In the genomic region with DNA sequence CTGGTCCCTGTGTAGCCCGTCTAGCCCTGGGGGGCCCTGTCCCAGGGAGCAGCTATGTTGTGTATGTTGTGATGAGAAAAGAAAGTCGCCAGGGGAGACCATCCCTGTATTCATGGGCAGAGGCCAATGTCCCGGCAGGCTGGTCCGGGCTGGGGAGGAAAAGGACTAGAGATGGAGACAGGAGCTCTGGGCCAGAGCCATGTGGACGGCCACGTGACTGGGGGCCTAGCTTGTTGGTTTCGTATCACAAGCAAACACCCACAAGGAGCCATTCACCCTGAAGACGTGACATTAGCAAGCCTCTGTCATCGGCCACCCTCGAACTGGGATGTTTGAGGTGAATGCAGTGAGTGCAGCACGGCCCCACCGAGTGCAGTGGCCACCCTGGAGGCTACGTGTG, we compare ENCODE assay signal across 20 cellular contexts. TPM values are rescaled to one million over a fixed set of nuclear protein-coding genes. Genes with fewer than 3 reads are reported as not detected.
DNase-seq lines count a peak whose midpoint lies in the region; ATAC-seq, FAIRE-seq and TF ChIP-seq lines count a peak whose summit lies in the region.
"Had no signal": no experiment of that assay in that cellular context is flagged by ENCODE, and none has a peak within 500 bp of the region (broad histone marks: within the 10 kb centered on the region; RNA-seq: fewer than 3 reads in every experiment).

No MANE protein-coding gene starts in this region.

- no peaks in the 10 kb centered on the region for H3K79me1 ChIP-seq in neuronal stem cell (ENCODE audit: low read depth, low read length)

- intact Hi-C loops in HepG2 (cut with micrococcal nuclease; ENCODE audit: unreplicated experiment) (no loop called here), right lobe of liver (cut with DNase I) (no loop called here), GM12878 (cut with micrococcal nuclease; ENCODE audit: unreplicated experiment) (no loop called here)

- SMC1A ChIA-PET in GM12878 (lab: Charles Lee; ENCODE audit: uncharacterized antibody, unreplicated experiment), result no interaction called here

- peaks cover 38% of the 10 kb centered on the region for H3K4me1 ChIP-seq in HepG2 (ENCODE audit: insufficient read depth, low read length)
- peaks cover 0 to 9% (median 0%) of the 10 kb centered on the region in 4 donors for H3K4me1 ChIP-seq in right lobe of liver
- no peaks in the 10 kb centered on the region for H3K4me1 ChIP-seq in GM12878 (ENCODE audit: control insufficient read depth, insufficient read depth, low read length)
- H3K4me1 ChIP-seq in neuronal stem cell (ENCODE audit: control insufficient read depth in 2 of 2, insufficient read depth in 1 of 2, low read depth in 1 of 2, low read length in 2 of 2), result peaks cover 26 to 32% of the 10 kb centered on the region in 2 donors
- H3K4me1 ChIP-seq: HAP-1 had no signal

- no peak overlapping the region for H3K4ac ChIP-seq in neuronal stem cell (ENCODE audit: low read length)

- H2BK120ac ChIP-seq in neuronal stem cell (ENCODE audit: low read depth, low read length), result no peak overlapping the region

- RAD21 ChIA-PET in GM12878 (lab: Charles Lee; ENCODE audit: unreplicated experiment), result no interaction called here

- H2BK12ac ChIP-seq in neuronal stem cell (ENCODE audit: low read length), result peak overlapping the region; percentile 22

- no peak for TF ChIP-seq POLR2A in HepG2 (IDR thresholded peaks at IDR 0.05; ENCODE audit: insufficient read depth in 1 of 2, low read depth in 2 of 2, low read length in 2 of 2)
- no peak for TF ChIP-seq POLR2A in right lobe of liver (IDR thresholded peaks at IDR 0.05)
- TF ChIP-seq POLR2A in GM12878 (IDR thresholded peaks at IDR 0.05; ENCODE audit: low read depth, low read length), result no peak

- no peak overlapping the region for H3K27ac ChIP-seq in HepG2 (ENCODE audit: extremely low read length, insufficient read depth, low read length)
- no peak overlapping the region for H3K27ac ChIP-seq in right lobe of liver
- no peak overlapping the region for H3K27ac ChIP-seq in GM12878 (ENCODE audit: control insufficient read depth, insufficient read depth)
- no peak overlapping the region for H3K27ac ChIP-seq in neuronal stem cell (replicated peaks; ENCODE audit: low read length)
- H3K27ac ChIP-seq: C4-2B had no signal

- FAIRE-seq in HepG2 (lab: Jason Lieb, UNC) (no peak), GM12878 (lab: Jason Lieb, UNC) (no peak)
- FAIRE-seq: G401.6, H54 had no signal

- POLR2A ChIA-PET in HepG2 (lab: Yijun Ruan, JAX) (no interaction called here), GM12878 (lab: Charles Lee) (no interaction called here)

- peak overlapping the region; percentile 56 for H3K14ac ChIP-seq in neuronal stem cell (ENCODE audit: low read length)

- in situ Hi-C loops in HepG2 (cut with HindIII; ENCODE audit: extremely low pct_ligation_motif_present, low pct_unique_long_range_greater_than_20kb), result no loop called here
- in situ Hi-C loops in GM12878 (cut with MboI), result no loop called here

- H2AK5ac ChIP-seq in neuronal stem cell (ENCODE audit: low read depth, low read length), result no peak overlapping the region

- H3K79me2 ChIP-seq in HepG2 (ENCODE audit: insufficient read depth, low read length) (no peaks in the 10 kb centered on the region), GM12878 (ENCODE audit: control insufficient read depth, insufficient read depth, low read length) (no peaks in the 10 kb centered on the region)

- no peak overlapping the region for H4K91ac ChIP-seq in neuronal stem cell (ENCODE audit: low read depth, low read length, poor library complexity)

- H3K4me2 ChIP-seq in HepG2 (ENCODE audit: low read depth, low read length) (no peak overlapping the region), GM12878 (ENCODE audit: control insufficient read depth, insufficient read depth) (no peak overlapping the region), neuronal stem cell (ENCODE audit: insufficient read depth, low read length, poor library complexity, severe bottlenecking) (no peak overlapping the region)
- H3K4me2 ChIP-seq: GM23338 had no signal

- TF ChIP-seq RAD21 in HepG2 (CRISPR knock-in tag; IDR thresholded peaks at IDR 0.05) (no peak), GM12878 (IDR thresholded peaks at IDR 0.05; ENCODE audit: insufficient read depth, low read depth, low read length) (no peak)

- H3K9ac ChIP-seq in HepG2 (ENCODE audit: insufficient read depth, low read depth, low read length), result no peak overlapping the region
- H3K9ac ChIP-seq in GM12878 (ENCODE audit: control insufficient read depth, insufficient read depth, low read length), result no peak overlapping the region
- peak overlapping the region; percentile 53 for H3K9ac ChIP-seq in neuronal stem cell (ENCODE audit: low read depth, low read length, poor library complexity)

- no peak overlapping the region for H2AFZ ChIP-seq in HepG2 (ENCODE audit: low read length)
- H2AFZ ChIP-seq in GM12878 (ENCODE audit: control insufficient read depth, low read depth, low read length), result no peak overlapping the region
- no peak overlapping the region for H2AFZ ChIP-seq in neuronal stem cell (ENCODE audit: low read length)
- H2AFZ ChIP-seq: GM23338 had no signal

- ATAC-seq in HepG2, result no peak
- no peak for ATAC-seq in right lobe of liver
- no peak for ATAC-seq in GM12878
- ATAC-seq: CD8-positive, alpha-beta T cell; GM23338 had no signal

- peaks cover 62 to 92% of the 10 kb centered on the region in 2 experiments for H3K27me3 ChIP-seq in HepG2 (ENCODE audit: control insufficient read depth in 1 of 2, insufficient read depth in 2 of 2, low read length in 2 of 2)
- H3K27me3 ChIP-seq in right lobe of liver, result peaks cover 0 to 7% of the 10 kb centered on the region in 2 donors
- H3K27me3 ChIP-seq in GM12878 (replicated peaks in 1 of 2; ENCODE audit: control insufficient read depth in 2 of 2, insufficient read depth in 2 of 2, low read length in 1 of 2), result peaks cover 1 to 10% of the 10 kb centered on the region in 2 experiments; a peak in 3 of 4 replicates
- H3K27me3 ChIP-seq in neuronal stem cell (ENCODE audit: control insufficient read depth in 3 of 3, insufficient read depth in 3 of 3, low read depth in 1 of 3, low read length in 3 of 3), result peaks cover 7 to 91% (median 33%) of the 10 kb centered on the region in 3 experiments

- 17% methylated on average over 8 of the region's 13 CpGs for WGBS in HepG2 (ENCODE audit: low lambda C conversion rate)
- 40% methylated on average over 2 of the region's 13 CpGs for WGBS in right lobe of liver (ENCODE audit: insufficient coverage, low coverage, low lambda C conversion rate, missing lambda C conversion rate)
- WGBS in GM12878 (ENCODE audit: insufficient coverage, insufficient replicate concordance, low lambda C conversion rate, missing lambda C conversion rate), result 18% methylated on average over 13 of the region's 13 CpGs
- WGBS in neuronal stem cell (ENCODE audit: extremely low coverage in 2 of 2, insufficient read length in 2 of 2, insufficient replicate concordance in 1 of 2), 2 donors, result no CpG with 5 or more reads among the region's 13 CpGs

- no peak overlapping the region for H4K8ac ChIP-seq in neuronal stem cell (ENCODE audit: low read depth, low read length)

- no peaks in the 10 kb centered on the region for H3K9me3 ChIP-seq in HepG2 (ENCODE audit: low read length)
- no peaks in the 10 kb centered on the region for H3K9me3 ChIP-seq in right lobe of liver
- H3K9me3 ChIP-seq in GM12878 (replicated peaks; ENCODE audit: control insufficient read depth, insufficient read depth, low read length), result no peaks in the 10 kb centered on the region
- peaks cover 0 to 2% of the 10 kb centered on the region in 2 donors for H3K9me3 ChIP-seq in neuronal stem cell (replicated peaks in 1 of 2; ENCODE audit: control insufficient read depth in 2 of 2, insufficient read depth in 1 of 2, low read depth in 1 of 2, low read length in 2 of 2)
- H3K9me3 ChIP-seq: HAP-1 had no signal

- H3K4me3 ChIP-seq in HepG2 (replicated peaks in 1 of 3; ENCODE audit: insufficient read depth in 1 of 3, low read depth in 2 of 3, low read length in 3 of 3) (no peak overlapping the region), right lobe of liver (no peak overlapping the region), GM12878 (no peak overlapping the region), neuronal stem cell (ENCODE audit: low read length in 2 of 2) (no peak overlapping the region)
- H3K4me3 ChIP-seq: GM23338, HAP-1 had no signal

- peak overlapping the region; percentile 57 for H3K18ac ChIP-seq in neuronal stem cell (ENCODE audit: low read length)

- peak overlapping the region; percentile 65 for H3K23ac ChIP-seq in neuronal stem cell (ENCODE audit: low read depth, low read length, poor library complexity)

- no peaks in the 10 kb centered on the region for H3K36me3 ChIP-seq in HepG2 (replicated peaks in 1 of 2; ENCODE audit: control insufficient read depth in 1 of 2, insufficient read depth in 2 of 2, low read length in 2 of 2)
- no peaks in the 10 kb centered on the region for H3K36me3 ChIP-seq in right lobe of liver
- no peaks in the 10 kb centered on the region for H3K36me3 ChIP-seq in GM12878 (ENCODE audit: control insufficient read depth in 2 of 2, insufficient read depth in 2 of 2, low read length in 1 of 2)
- no peaks in the 10 kb centered on the region for H3K36me3 ChIP-seq in neuronal stem cell (replicated peaks in 1 of 2; ENCODE audit: control insufficient read depth in 2 of 2, insufficient read depth in 2 of 2, low read length in 2 of 2)
- H3K36me3 ChIP-seq: HAP-1 had no signal

- DNase-seq in HepG2 (ENCODE audit: low spot score) (no peak), right lobe of liver (no peak), GM12878 (ENCODE audit: low read depth, low spot score) (no peak), neuronal stem cell (ENCODE audit: low spot score) (no peak), GM19238 (ENCODE audit: insufficient read length, low spot score) (no peak)
- no peak for DNase-seq in stimulated activated CD4-positive, alpha-beta T cell treated with anti-CD3 and anti-CD28 coated beads, Interleukin-4, amount 100 ng/mL, for 4 hours
- DNase-seq: 8988T; Caco-2; CD4-positive, CD25-positive, alpha-beta regulatory T cell; CD8-positive, alpha-beta T cell; DMS153; DND-41; HFFc6 had no signal

- H2BK15ac ChIP-seq in neuronal stem cell (ENCODE audit: low read length), result no peak overlapping the region

- CTCF ChIA-PET in HepG2 (lab: Yijun Ruan, JAX; ENCODE audit: low intra/inter-chr PET ratio, low total read pairs), result no interaction called here
- CTCF ChIA-PET in GM12878 (lab: Yijun Ruan, JAX), result no interaction called here

- TF ChIP-seq EP300 in HepG2 (IDR thresholded peaks at IDR 0.05; ENCODE audit: low read depth in 2 of 2, low read length in 2 of 2) (no peak), HepG2 (CRISPR knock-in tag; IDR thresholded peaks at IDR 0.05; ENCODE audit: borderline replicate concordance) (no peak), GM12878 (IDR thresholded peaks at IDR 0.05; ENCODE audit: borderline replicate concordance in 1 of 2, control insufficient read depth in 1 of 2, low read depth in 2 of 2, low read length in 2 of 2) (no peak)

- H4K20me1 ChIP-seq in HepG2 (ENCODE audit: insufficient read depth, low read length) (peaks cover 33% of the 10 kb centered on the region; the same call in 1 of the 2 replicates), GM12878 (ENCODE audit: control insufficient read depth, insufficient read depth) (no peaks in the 10 kb centered on the region; the same call in 1 of the 2 replicates)

- TF ChIP-seq CTCF in HepG2 (CRISPR knock-in tag; IDR thresholded peaks at IDR 0.05) (no peak), right lobe of liver (IDR thresholded peaks at IDR 0.05) (no peak), GM12878 (IDR thresholded peaks at IDR 0.05 in 2 of 3, conservative IDR thresholded peaks at IDR 0.05 in 1 of 3; ENCODE audit: control insufficient read depth in 2 of 3, extremely low read depth in 1 of 3, insufficient read depth in 1 of 3, low read depth in 3 of 3, low read length in 3 of 3) (no peak)

- no peak overlapping the region for H2BK5ac ChIP-seq in neuronal stem cell (ENCODE audit: low read length)

- BruUV-seq in HepG2 (replicated peaks; lab: Mats Ljungman, UMichigan) (no TSS peak), GM12878 (replicated peaks; lab: Mats Ljungman, UMichigan) (no TSS peak)

RNA-seq across cellular contexts. Expression of gene HRH3, which starts 2.9 kb away (rescaled TPM):
- 0.10 and 0.18 TPM in 2 replicates for total RNA-seq in HepG2 (2016; rRNA removed; fragmentation: Illumina TruSeq; extraction: Trizol)
- total RNA-seq in HepG2 (2016; cell fraction: cytosol; rRNA removed; fragmentation: Illumina TruSeq; extraction: Trizol; ENCODE audit: low read depth), result 0.10 TPM in 1 of 2 replicates, not detected in the other
- total RNA-seq in HepG2 (2016; cell fraction: insoluble cytoplasmic fraction; rRNA removed; fragmentation: Illumina TruSeq; extraction: Trizol), result 0.06 TPM in 1 of 2 replicates, not detected in the other
- total RNA-seq in HepG2 (2016; cell fraction: membrane; rRNA removed; fragmentation: Illumina TruSeq; extraction: Trizol), result 0.12 and 0.14 TPM in 2 replicates
- total RNA-seq in HepG2 (2016; cell fraction: nucleus; rRNA removed; fragmentation: Illumina TruSeq; extraction: Trizol), result not detected in 2 replicates
- polyA plus RNA-seq in HepG2 (2011; rRNA removed), result not detected in 2 replicates
- polyA plus RNA-seq in HepG2 (2011; cell fraction: cytosol; rRNA removed), result not detected in 2 replicates
- not detected in 2 replicates for polyA plus RNA-seq in HepG2 (2011; cell fraction: nucleus; rRNA removed)
- 0.08 TPM in 1 of 2 replicates, not detected in the other for polyA plus RNA-seq in HepG2 (2012)
- 0.08 TPM in 1 of 2 replicates, not detected in the other for polyA plus RNA-seq in HepG2 (2016; cell fraction: cytosol; fragmentation: Illumina TruSeq; extraction: Trizol; ENCODE audit: low read depth)
- 0.34 TPM in 1 of 2 replicates, not detected in the other for polyA plus RNA-seq in HepG2 (2016; cell fraction: insoluble cytoplasmic fraction; fragmentation: Illumina TruSeq; extraction: Trizol; ENCODE audit: low read depth)
- 0.17 TPM in 2 replicates for polyA plus RNA-seq in HepG2 (2016; cell fraction: membrane; fragmentation: Illumina TruSeq; extraction: Trizol; ENCODE audit: low read depth)
- not detected in 2 replicates for polyA plus RNA-seq in HepG2 (2016; cell fraction: nucleus; fragmentation: Illumina TruSeq; extraction: Trizol; ENCODE audit: insufficient read depth, low read depth)
- polyA minus RNA-seq in HepG2 (2011; rRNA and poly(A)+ RNA removed; ENCODE audit: low replicate concordance), result not detected in 2 replicates
- polyA minus RNA-seq in HepG2 (2011; cell fraction: cytosol; rRNA and poly(A)+ RNA removed), result not detected in 2 replicates
- not detected in 2 replicates for polyA minus RNA-seq in HepG2 (2011; cell fraction: nucleus; rRNA and poly(A)+ RNA removed)
- total RNA-seq in right lobe of liver, result not detected
- total RNA-seq in GM12878 (2013; cell fraction: nucleolus; rRNA removed), result not detected in 2 replicates
- not detected in 2 replicates for total RNA-seq in GM12878 (2014; rRNA removed)
- total RNA-seq in GM12878 (2014; rRNA removed; fragmentation: Illumina TruSeq; extraction: Trizol), result not detected in 2 replicates
- not detected in 2 replicates for total RNA-seq in GM12878 (2021)
- not detected for polyA plus RNA-seq in GM12878 (2011; ENCODE audit: low read depth)
- not detected in 2 replicates for polyA plus RNA-seq in GM12878 (2011; rRNA removed)
- not detected in 2 replicates for polyA plus RNA-seq in GM12878 (2011; cell fraction: cytosol; rRNA removed)
- polyA plus RNA-seq in GM12878 (2011; cell fraction: nucleus; rRNA removed), result not detected in 2 replicates
- polyA plus RNA-seq in GM12878 (2012), result 0.04 TPM in 1 of 2 replicates, not detected in the other
- polyA plus RNA-seq in GM12878 (2014; fragmentation: Illumina TruSeq; extraction: Trizol), result not detected in 2 replicates
- polyA plus RNA-seq in GM12878 (2014; fragmentation: Nextera tagmentation; extraction: Ambion mirVana), result not detected
- polyA plus RNA-seq in GM12878 (2014; rRNA removed), result not detected in 2 replicates
- polyA plus RNA-seq in GM12878 (2016; fragmentation: Nextera tagmentation; extraction: Ambion mirVana), result not detected
- not detected in 2 replicates for polyA minus RNA-seq in GM12878 (2011; rRNA and poly(A)+ RNA removed)
- polyA minus RNA-seq in GM12878 (2011; cell fraction: cytosol; rRNA and poly(A)+ RNA removed), result not detected in 2 replicates
- not detected in 2 replicates for polyA minus RNA-seq in GM12878 (2011; cell fraction: nucleus; rRNA and poly(A)+ RNA removed)
- 1.4 TPM for polyA plus RNA-seq in neuronal stem cell (2013, experiment 1 of 2)
- 1.4 TPM for polyA plus RNA-seq in neuronal stem cell (2013, experiment 2 of 2)
- total RNA-seq: A673; Caco-2; CD4-positive, CD25-positive, alpha-beta regulatory T cell; CD8-positive, alpha-beta T cell; HFFc6 had no signal
- polyA plus RNA-seq: BJ; CD4-positive, CD25-positive, alpha-beta regulatory T cell had no signal

RNA-seq across cellular contexts. Expression of gene OSBPL2, which starts 15.3 kb away (rescaled TPM):
- total RNA-seq in HepG2 (2016; rRNA removed; fragmentation: Illumina TruSeq; extraction: Trizol) (37.4 and 41.5 TPM in 2 replicates), right lobe of liver (10 to 100 TPM; 15.6 to 27.8 (median 21.2) TPM), GM12878 (2014; rRNA removed) (16.3 and 17.4 TPM in 2 replicates), GM12878 (2014; rRNA removed; fragmentation: Illumina TruSeq; extraction: Trizol) (12.4 and 13.3 TPM in 2 replicates), GM12878 (2021) (22.3 and 24.1 TPM in 2 replicates)
- 19.3 and 19.7 TPM in 2 replicates for total RNA-seq in HepG2 (2016; cell fraction: cytosol; rRNA removed; fragmentation: Illumina TruSeq; extraction: Trizol; ENCODE audit: low read depth)
- total RNA-seq in HepG2 (2016; cell fraction: insoluble cytoplasmic fraction; rRNA removed; fragmentation: Illumina TruSeq; extraction: Trizol), result 37.3 and 39.8 TPM in 2 replicates
- total RNA-seq in HepG2 (2016; cell fraction: membrane; rRNA removed; fragmentation: Illumina TruSeq; extraction: Trizol), result 18.5 and 19.9 TPM in 2 replicates
- total RNA-seq in HepG2 (2016; cell fraction: nucleus; rRNA removed; fragmentation: Illumina TruSeq; extraction: Trizol), result 31.6 and 31.7 TPM in 2 replicates
- polyA plus RNA-seq in HepG2 (2011; rRNA removed) (18.5 and 20.5 TPM in 2 replicates), GM12878 (2011; rRNA removed) (10.9 and 15.8 TPM in 2 replicates), GM12878 (2014; fragmentation: Illumina TruSeq; extraction: Trizol) (15.0 and 16.4 TPM in 2 replicates), GM12878 (2014; fragmentation: Nextera tagmentation; extraction: Ambion mirVana) (1 to 10 TPM; 2.8 to 4.1 TPM), GM12878 (2014; rRNA removed) (12.7 and 14.4 TPM in 2 replicates), GM12878 (2016; fragmentation: Nextera tagmentation; extraction: Ambion mirVana) (10 to 100 TPM; 13.8 to 15.4 TPM)
- polyA plus RNA-seq in HepG2 (2011; cell fraction: cytosol; rRNA removed), result 11.8 and 12.2 TPM in 2 replicates
- 64.3 and 72.2 TPM in 2 replicates for polyA plus RNA-seq in HepG2 (2011; cell fraction: nucleus; rRNA removed)
- 29.8 and 30.8 TPM in 2 replicates for polyA plus RNA-seq in HepG2 (2012)
- polyA plus RNA-seq in HepG2 (2016; cell fraction: cytosol; fragmentation: Illumina TruSeq; extraction: Trizol; ENCODE audit: low read depth), result 3.5 and 4.8 TPM in 2 replicates
- 31.7 and 35.2 TPM in 2 replicates for polyA plus RNA-seq in HepG2 (2016; cell fraction: insoluble cytoplasmic fraction; fragmentation: Illumina TruSeq; extraction: Trizol; ENCODE audit: low read depth)
- 9.5 and 9.7 TPM in 2 replicates for polyA plus RNA-seq in HepG2 (2016; cell fraction: membrane; fragmentation: Illumina TruSeq; extraction: Trizol; ENCODE audit: low read depth)
- 69.1 and 71.6 TPM in 2 replicates for polyA plus RNA-seq in HepG2 (2016; cell fraction: nucleus; fragmentation: Illumina TruSeq; extraction: Trizol; ENCODE audit: insufficient read depth, low read depth)
- 28.3 and 39.1 TPM in 2 replicates for polyA minus RNA-seq in HepG2 (2011; rRNA and poly(A)+ RNA removed; ENCODE audit: low replicate concordance)
- 11.3 and 14.2 TPM in 2 replicates for polyA minus RNA-seq in HepG2 (2011; cell fraction: cytosol; rRNA and poly(A)+ RNA removed)
- 62.2 and 69.3 TPM in 2 replicates for polyA minus RNA-seq in HepG2 (2011; cell fraction: nucleus; rRNA and poly(A)+ RNA removed)
- 105 and 133 TPM in 2 replicates for total RNA-seq in GM12878 (2013; cell fraction: nucleolus; rRNA removed)
- polyA plus RNA-seq in GM12878 (2011; ENCODE audit: low read depth), result 14.8 TPM
- polyA plus RNA-seq in GM12878 (2011; cell fraction: cytosol; rRNA removed), result 12.0 and 14.6 TPM in 2 replicates
- 67.4 and 67.5 TPM in 2 replicates for polyA plus RNA-seq in GM12878 (2011; cell fraction: nucleus; rRNA removed)
- 20.8 and 23.0 TPM in 2 replicates for polyA plus RNA-seq in GM12878 (2012)
- 66.0 and 206 TPM in 2 replicates for polyA minus RNA-seq in GM12878 (2011; rRNA and poly(A)+ RNA removed)
- polyA minus RNA-seq in GM12878 (2011; cell fraction: cytosol; rRNA and poly(A)+ RNA removed), result 5.5 and 6.5 TPM in 2 replicates
- polyA minus RNA-seq in GM12878 (2011; cell fraction: nucleus; rRNA and poly(A)+ RNA removed), result 27.1 and 49.9 TPM in 2 replicates
- polyA plus RNA-seq in neuronal stem cell (2013, experiment 1 of 2), result 23.2 TPM
- 23.6 TPM for polyA plus RNA-seq in neuronal stem cell (2013, experiment 2 of 2)

RNA-seq across cellular contexts. Expression of gene MTG2, which starts 40.1 kb away (rescaled TPM):
- 31.3 and 37.8 TPM in 2 replicates for total RNA-seq in HepG2 (2016; rRNA removed; fragmentation: Illumina TruSeq; extraction: Trizol)
- total RNA-seq in HepG2 (2016; cell fraction: cytosol; rRNA removed; fragmentation: Illumina TruSeq; extraction: Trizol; ENCODE audit: low read depth), result 14.9 and 15.3 TPM in 2 replicates
- 30.0 and 35.2 TPM in 2 replicates for total RNA-seq in HepG2 (2016; cell fraction: insoluble cytoplasmic fraction; rRNA removed; fragmentation: Illumina TruSeq; extraction: Trizol)
- 20.4 and 23.8 TPM in 2 replicates for total RNA-seq in HepG2 (2016; cell fraction: membrane; rRNA removed; fragmentation: Illumina TruSeq; extraction: Trizol)
- total RNA-seq in HepG2 (2016; cell fraction: nucleus; rRNA removed; fragmentation: Illumina TruSeq; extraction: Trizol), result 23.8 and 28.4 TPM in 2 replicates
- 20.4 and 22.5 TPM in 2 replicates for polyA plus RNA-seq in HepG2 (2011; rRNA removed)
- polyA plus RNA-seq in HepG2 (2011; cell fraction: cytosol; rRNA removed), result 19.5 and 23.4 TPM in 2 replicates
- polyA plus RNA-seq in HepG2 (2011; cell fraction: nucleus; rRNA removed), result 31.1 and 31.2 TPM in 2 replicates
- 21.4 and 26.9 TPM in 2 replicates for polyA plus RNA-seq in HepG2 (2012)
- 13.5 and 13.6 TPM in 2 replicates for polyA plus RNA-seq in HepG2 (2016; cell fraction: cytosol; fragmentation: Illumina TruSeq; extraction: Trizol; ENCODE audit: low read depth)
- polyA plus RNA-seq in HepG2 (2016; cell fraction: insoluble cytoplasmic fraction; fragmentation: Illumina TruSeq; extraction: Trizol; ENCODE audit: low read depth), result 33.7 and 36.3 TPM in 2 replicates
- 18.0 and 19.8 TPM in 2 replicates for polyA plus RNA-seq in HepG2 (2016; cell fraction: membrane; fragmentation: Illumina TruSeq; extraction: Trizol; ENCODE audit: low read depth)
- 87.6 and 92.7 TPM in 2 replicates for polyA plus RNA-seq in HepG2 (2016; cell fraction: nucleus; fragmentation: Illumina TruSeq; extraction: Trizol; ENCODE audit: insufficient read depth, low read depth)
- polyA minus RNA-seq in HepG2 (2011; rRNA and poly(A)+ RNA removed; ENCODE audit: low replicate concordance), result 27.2 and 36.2 TPM in 2 replicates
- polyA minus RNA-seq in HepG2 (2011; cell fraction: cytosol; rRNA and poly(A)+ RNA removed), result 13.0 and 15.4 TPM in 2 replicates
- polyA minus RNA-seq in HepG2 (2011; cell fraction: nucleus; rRNA and poly(A)+ RNA removed), result 16.7 and 20.9 TPM in 2 replicates
- 10 to 100 TPM; 27.0 to 45.6 (median 31.8) TPM for total RNA-seq in right lobe of liver
- total RNA-seq in GM12878 (2013; cell fraction: nucleolus; rRNA removed), result 48.5 and 51.0 TPM in 2 replicates
- total RNA-seq in GM12878 (2014; rRNA removed), result 40.9 and 44.1 TPM in 2 replicates
- 19.3 and 28.5 TPM in 2 replicates for total RNA-seq in GM12878 (2014; rRNA removed; fragmentation: Illumina TruSeq; extraction: Trizol)
- total RNA-seq in GM12878 (2021), result 40.4 and 52.4 TPM in 2 replicates
- polyA plus RNA-seq in GM12878 (2011; ENCODE audit: low read depth), result 12.8 TPM
- 22.2 and 32.9 TPM in 2 replicates for polyA plus RNA-seq in GM12878 (2011; rRNA removed)
- 44.6 and 54.2 TPM in 2 replicates for polyA plus RNA-seq in GM12878 (2011; cell fraction: cytosol; rRNA removed)
- 23.9 and 38.8 TPM in 2 replicates for polyA plus RNA-seq in GM12878 (2011; cell fraction: nucleus; rRNA removed)
- 18.6 and 25.9 TPM in 2 replicates for polyA plus RNA-seq in GM12878 (2012)
- 10.4 and 31.4 TPM in 2 replicates for polyA plus RNA-seq in GM12878 (2014; fragmentation: Illumina TruSeq; extraction: Trizol)
- polyA plus RNA-seq in GM12878 (2014; fragmentation: Nextera tagmentation; extraction: Ambion mirVana), result 1 to 10 TPM; 6.2 to 7.3 TPM
- polyA plus RNA-seq in GM12878 (2014; rRNA removed), result 44.5 and 45.2 TPM in 2 replicates
- 10 to 100 TPM; 35.8 to 38.6 TPM for polyA plus RNA-seq in GM12878 (2016; fragmentation: Nextera tagmentation; extraction: Ambion mirVana)
- 15.4 and 31.5 TPM in 2 replicates for polyA minus RNA-seq in GM12878 (2011; rRNA and poly(A)+ RNA removed)
- 6.9 and 9.5 TPM in 2 replicates for polyA minus RNA-seq in GM12878 (2011; cell fraction: cytosol; rRNA and poly(A)+ RNA removed)
- polyA minus RNA-seq in GM12878 (2011; cell fraction: nucleus; rRNA and poly(A)+ RNA removed), result 8.2 and 26.7 TPM in 2 replicates
- polyA plus RNA-seq in neuronal stem cell (2013, experiment 1 of 2), result 24.2 TPM
- 25.1 TPM for polyA plus RNA-seq in neuronal stem cell (2013, experiment 2 of 2)
